18 cellular contexts compared by ENCODE assay signal in the genomic region with DNA sequence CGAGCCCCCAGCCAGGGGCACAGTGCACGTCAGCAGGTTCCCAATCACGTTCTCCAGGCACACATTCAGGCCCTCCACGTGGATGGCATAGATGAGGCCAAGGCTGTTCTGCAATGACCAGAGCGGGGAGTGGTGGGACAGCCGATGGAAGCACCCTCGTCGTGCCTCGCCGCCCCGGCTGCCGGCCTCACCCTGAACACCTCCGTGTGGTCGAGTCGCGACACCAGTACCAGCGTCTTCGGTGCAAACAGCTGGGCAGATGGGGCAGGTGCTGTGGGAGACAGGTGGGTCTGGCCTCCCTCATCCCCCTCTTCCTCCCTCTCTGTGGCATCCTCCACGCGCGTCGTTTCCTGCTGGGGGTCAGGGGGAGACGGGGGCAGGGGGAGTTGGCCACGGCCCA. TPM values are rescaled to one million over a fixed set of nuclear protein-coding genes. Genes with fewer than 3 reads are reported as not detected.
A peak's percentile ranks its signal among the peaks of the same experiment; 100 is the strongest.
DNase-seq lines count a peak whose midpoint lies in the region; ATAC-seq and TF ChIP-seq lines count a peak whose summit lies in the region.
"Had no signal": no experiment of that assay in that cellular context is flagged by ENCODE, and none has a peak within 500 bp of the region (broad histone marks: within the 10 kb centered on the region; RNA-seq: fewer than 3 reads in every experiment).

No MANE protein-coding gene starts in this region.

- H2BK120ac ChIP-seq in neuronal stem cell (ENCODE audit: low read depth, low read length), result no peak overlapping the region

- no peak overlapping the region for H2BK12ac ChIP-seq in neuronal stem cell (ENCODE audit: low read length)

- H2BK5ac ChIP-seq in neuronal stem cell (ENCODE audit: low read length), result no peak overlapping the region

- H3K4ac ChIP-seq in neuronal stem cell (ENCODE audit: low read length), result no peak overlapping the region

- H3K79me2 ChIP-seq in MM.1S (ENCODE audit: low read length), result peaks cover 51% of the 10 kb centered on the region

- peaks cover 4% of the 10 kb centered on the region for H3K36me3 Mint-ChIP-seq in activated naive CD8-positive, alpha-beta T cell
- H3K36me3 Mint-ChIP-seq in activated naive CD8-positive, alpha-beta T cell treated with anti-CD3 and anti-CD28 coated beads for 36 hours, result peaks cover 12% of the 10 kb centered on the region
- H3K36me3 Mint-ChIP-seq in CD4-positive, alpha-beta memory T cell, result peaks cover 17 to 46% of the 10 kb centered on the region in 2 donors

- no CpG with 5 or more reads among the region's 24 CpGs for WGBS in neuronal stem cell (ENCODE audit: extremely low coverage in 2 of 2, insufficient read length in 2 of 2, insufficient replicate concordance in 1 of 2), 2 donors

- H2AFZ ChIP-seq in neuronal stem cell (ENCODE audit: low read length) (no peak overlapping the region), MM.1S (ENCODE audit: low read length) (no peak overlapping the region)

- peak overlapping the region; percentile 15 for H3K27ac ChIP-seq in CD4-positive, alpha-beta memory T cell (ENCODE audit: low read depth, low read length)
- H3K27ac ChIP-seq in RWPE1, result peak overlapping the region; percentile 87; the same call in 1 of the 2 replicates
- no peak overlapping the region for H3K27ac ChIP-seq in neuronal stem cell (replicated peaks; ENCODE audit: low read length)
- no peak overlapping the region for H3K27ac ChIP-seq in MM.1S (ENCODE audit: low read length)
- H3K27ac ChIP-seq: SK-N-MC had no signal

- no peak for DNase-seq in activated naive CD8-positive, alpha-beta T cell treated with anti-CD3 and anti-CD28 coated beads for 36 hours
- no peak for DNase-seq in CD4-positive, alpha-beta memory T cell
- DNase-seq in RWPE1 (ENCODE audit: low spot score) (no peak), neuronal stem cell (ENCODE audit: low spot score) (no peak), MM.1S (no peak)
- DNase-seq: CD4-positive, CD25-positive, alpha-beta regulatory T cell; MV-4-11; NCI-H1417 treated with DMSO at 0.1 percent for 48 hours; NCI-H510A; NCI-H82 had no signal

- H3K4me1 Mint-ChIP-seq in activated naive CD8-positive, alpha-beta T cell (ENCODE audit: low read depth), result peaks cover 50% of the 10 kb centered on the region
- peaks cover 59% of the 10 kb centered on the region for H3K4me1 Mint-ChIP-seq in activated naive CD8-positive, alpha-beta T cell treated with anti-CD3 and anti-CD28 coated beads for 36 hours
- peaks cover 21 to 51% (median 34%) of the 10 kb centered on the region in 4 donors for H3K4me1 Mint-ChIP-seq in CD4-positive, alpha-beta memory T cell

- no peak overlapping the region for H4K8ac ChIP-seq in neuronal stem cell (ENCODE audit: low read depth, low read length)

- CTCF ChIA-PET in CD4-positive, alpha-beta memory T cell (lab: Charles Lee; ENCODE audit: partially characterized antibody), result interaction anchor here (1.4 to 1.8 kb wide), 2 partner anchors 30 to 58 kb away, joined by 3 to 8 read pairs; partner anchors contain the start of gene SCO2
- CTCF ChIA-PET in RWPE1 (lab: Yijun Ruan, JAX), result no interaction called here

- H4K91ac ChIP-seq in neuronal stem cell (ENCODE audit: low read depth, low read length, poor library complexity), result no peak overlapping the region

- H3K4me3 Mint-ChIP-seq in activated naive CD8-positive, alpha-beta T cell, result peak overlapping the region; percentile 44
- H3K4me3 Mint-ChIP-seq in activated naive CD8-positive, alpha-beta T cell treated with anti-CD3 and anti-CD28 coated beads for 36 hours, result no peak overlapping the region
- no peak overlapping the region for H3K4me3 Mint-ChIP-seq in CD4-positive, alpha-beta memory T cell

- H3K23ac ChIP-seq in neuronal stem cell (ENCODE audit: low read depth, low read length, poor library complexity), result peak overlapping the region; percentile 73

- H3K9ac ChIP-seq in neuronal stem cell (ENCODE audit: low read depth, low read length, poor library complexity), result no peak overlapping the region
- H3K9ac ChIP-seq in MM.1S (ENCODE audit: low read length), result no peak overlapping the region

- H3K27me3 ChIP-seq in CD4-positive, alpha-beta memory T cell (ENCODE audit: insufficient read depth, low read length), result no peaks in the 10 kb centered on the region
- H3K27me3 ChIP-seq in neuronal stem cell (ENCODE audit: control insufficient read depth in 3 of 3, insufficient read depth in 3 of 3, low read depth in 1 of 3, low read length in 3 of 3) (no peaks in the 10 kb centered on the region), MM.1S (replicated peaks; ENCODE audit: insufficient read depth, low read length) (no peaks in the 10 kb centered on the region)

- no peak overlapping the region for H3K14ac ChIP-seq in neuronal stem cell (ENCODE audit: low read length)

- no peaks in the 10 kb centered on the region for H3K9me3 Mint-ChIP-seq in activated naive CD8-positive, alpha-beta T cell (ENCODE audit: low read depth)
- H3K9me3 Mint-ChIP-seq in activated naive CD8-positive, alpha-beta T cell treated with anti-CD3 and anti-CD28 coated beads for 36 hours, result no peaks in the 10 kb centered on the region
- no peaks in the 10 kb centered on the region for H3K9me3 Mint-ChIP-seq in CD4-positive, alpha-beta memory T cell
- H3K9me3 Mint-ChIP-seq: CD4-positive, CD25-positive, alpha-beta regulatory T cell had no signal

- intact Hi-C loops in CD4-positive, alpha-beta memory T cell (cut with micrococcal nuclease), result no loop called here

- POLR2A ChIA-PET in CD4-positive, alpha-beta memory T cell (lab: Charles Lee; ENCODE audit: partially characterized antibody), result interaction anchor here (2.3 to 5.0 kb wide), 4 partner anchors 9 to 81 kb away, joined by 6 to 55 read pairs (median 38); partner anchors contain the start of genes ADM2 and SCO2
- POLR2A ChIA-PET in RWPE1 (lab: Yijun Ruan, JAX; ENCODE audit: low non-redundant PET), result no interaction called here

- H3K9me3 ChIP-seq in CD4-positive, alpha-beta memory T cell (ENCODE audit: control insufficient read depth in 1 of 2, low read length in 2 of 2), result no peaks in the 10 kb centered on the region
- H3K9me3 ChIP-seq in neuronal stem cell (replicated peaks in 1 of 2; ENCODE audit: control insufficient read depth in 2 of 2, insufficient read depth in 1 of 2, low read depth in 1 of 2, low read length in 2 of 2) (no peaks in the 10 kb centered on the region), MM.1S (replicated peaks; ENCODE audit: insufficient read depth, low read length) (no peaks in the 10 kb centered on the region)

- ATAC-seq in HG03139 (IDR thresholded peaks at IDR 0.05; ENCODE audit: unreplicated experiment) (no peak), HG03571 (IDR thresholded peaks at IDR 0.05; ENCODE audit: unreplicated experiment) (no peak)
- ATAC-seq: Panc1, Right ventricle myocardium inferior had no signal

- no peak overlapping the region for H2BK15ac ChIP-seq in neuronal stem cell (ENCODE audit: low read length)

- no peak overlapping the region for H3K27ac Mint-ChIP-seq in activated naive CD8-positive, alpha-beta T cell
- no peak overlapping the region for H3K27ac Mint-ChIP-seq in activated naive CD8-positive, alpha-beta T cell treated with anti-CD3 and anti-CD28 coated beads for 36 hours
- peak overlapping the region in 4 of 7 donors; percentile 6 to 94 (median 75) for H3K27ac Mint-ChIP-seq in CD4-positive, alpha-beta memory T cell

- no peaks in the 10 kb centered on the region for H3K9me2 ChIP-seq in MM.1S (replicated peaks; ENCODE audit: insufficient read depth, low read length)

- H3F3A ChIP-seq in MM.1S (ENCODE audit: insufficient read depth, low read length), result peaks cover 23% of the 10 kb centered on the region

- peaks cover 52% of the 10 kb centered on the region for H3K36me3 ChIP-seq in CD4-positive, alpha-beta memory T cell (ENCODE audit: insufficient read depth, low read length)
- peaks cover 45 to 71% of the 10 kb centered on the region in 2 donors for H3K36me3 ChIP-seq in neuronal stem cell (replicated peaks in 1 of 2; ENCODE audit: control insufficient read depth in 2 of 2, insufficient read depth in 2 of 2, low read length in 2 of 2)
- no peaks in the 10 kb centered on the region; the same call in 1 of the 2 replicates for H3K36me3 ChIP-seq in MM.1S (replicated peaks; ENCODE audit: insufficient read depth, low read length)

- no peak overlapping the region for H3K4me3 ChIP-seq in CD4-positive, alpha-beta memory T cell (ENCODE audit: low read length in 2 of 2)
- H3K4me3 ChIP-seq in neuronal stem cell (ENCODE audit: low read length in 2 of 2) (no peak overlapping the region), MM.1S (ENCODE audit: low read length) (no peak overlapping the region)
- H3K4me3 ChIP-seq: SK-N-MC had no signal

- H3K4me1 ChIP-seq in CD4-positive, alpha-beta memory T cell (ENCODE audit: insufficient read depth, low read length), result peaks cover 42% of the 10 kb centered on the region
- H3K4me1 ChIP-seq in neuronal stem cell (ENCODE audit: control insufficient read depth in 2 of 2, insufficient read depth in 1 of 2, low read depth in 1 of 2, low read length in 2 of 2) (peaks cover 0 to 3% of the 10 kb centered on the region in 2 donors), MM.1S (ENCODE audit: low read length) (peaks cover 34% of the 10 kb centered on the region)

- H3K79me1 ChIP-seq in neuronal stem cell (ENCODE audit: low read depth, low read length), result peaks cover 43% of the 10 kb centered on the region

- no peak overlapping the region for H3K18ac ChIP-seq in neuronal stem cell (ENCODE audit: low read length)

- H4K20me1 ChIP-seq in MM.1S (ENCODE audit: insufficient read depth, low read length), result no peaks in the 10 kb centered on the region

- no peak overlapping the region for H2AK5ac ChIP-seq in neuronal stem cell (ENCODE audit: low read depth, low read length)

- H3K27me3 Mint-ChIP-seq in activated naive CD8-positive, alpha-beta T cell, result no peaks in the 10 kb centered on the region
- H3K27me3 Mint-ChIP-seq in activated naive CD8-positive, alpha-beta T cell treated with anti-CD3 and anti-CD28 coated beads for 36 hours, result no peaks in the 10 kb centered on the region
- no peaks in the 10 kb centered on the region for H3K27me3 Mint-ChIP-seq in CD4-positive, alpha-beta memory T cell
- H3K27me3 Mint-ChIP-seq: CD4-positive, CD25-positive, alpha-beta regulatory T cell had no signal

- TF ChIP-seq CTCF in RWPE1 (conservative IDR thresholded peaks at IDR 0.05; ENCODE audit: low read depth), result no peak
- TF ChIP-seq CTCF in MM.1S (IDR thresholded peaks at IDR 0.05; ENCODE audit: low read length), result no peak

- H3K4me2 ChIP-seq in neuronal stem cell (ENCODE audit: insufficient read depth, low read length, poor library complexity, severe bottlenecking) (peak overlapping the region; percentile 18), MM.1S (ENCODE audit: low read depth, low read length) (no peak overlapping the region)

RNA-seq across cellular contexts. Expression of gene SBF1, which starts 7.5 kb away (rescaled TPM):
- 100 to 1,000 TPM; 101 to 102 TPM for total RNA-seq in activated naive CD8-positive, alpha-beta T cell treated with anti-CD3 and anti-CD28 coated beads for 36 hours
- total RNA-seq in CD4-positive, alpha-beta memory T cell, result 100 to 1,000 TPM; 217 to 221 TPM
- polyA plus RNA-seq in CD4-positive, alpha-beta memory T cell, result 10 to 100 TPM; 13.2 to 42.9 TPM
- 39.3 TPM for polyA plus RNA-seq in neuronal stem cell (2013, experiment 1 of 2)
- polyA plus RNA-seq in neuronal stem cell (2013, experiment 2 of 2), result 38.7 TPM

RNA-seq across cellular contexts. Expression of gene ADM2, which starts 14.0 kb away (rescaled TPM):
- 1 to 10 TPM; 6.7 to 7.5 TPM for total RNA-seq in activated naive CD8-positive, alpha-beta T cell treated with anti-CD3 and anti-CD28 coated beads for 36 hours
- total RNA-seq in CD4-positive, alpha-beta memory T cell, result 1 to 10 TPM; 4.4 to 4.5 TPM
- polyA plus RNA-seq in CD4-positive, alpha-beta memory T cell, result under 1 TPM; 0.07 to 0.48 TPM
- polyA plus RNA-seq in neuronal stem cell (2013, experiment 1 of 2), result 2.4 TPM
- 2.2 TPM for polyA plus RNA-seq in neuronal stem cell (2013, experiment 2 of 2)
- total RNA-seq: Right ventricle myocardium inferior had no signal

RNA-seq across cellular contexts. Expression of gene MIOX, which starts 19.3 kb away (rescaled TPM):
- total RNA-seq in activated naive CD8-positive, alpha-beta T cell treated with anti-CD3 and anti-CD28 coated beads for 36 hours, result under 1 TPM in 1 of 2 experiments, not detected in 1; 0.29 TPM
- not detected for total RNA-seq in CD4-positive, alpha-beta memory T cell
- not detected for polyA plus RNA-seq in CD4-positive, alpha-beta memory T cell
- polyA plus RNA-seq in neuronal stem cell (2013, experiment 1 of 2), result 0.33 TPM
- polyA plus RNA-seq in neuronal stem cell (2013, experiment 2 of 2), result 0.26 TPM
- total RNA-seq: CD4-positive, CD25-positive, alpha-beta regulatory T cell; H4; HT1080; Right ventricle myocardium inferior had no signal
- polyA plus RNA-seq: CD4-positive, CD25-positive, alpha-beta regulatory T cell had no signal

RNA-seq across cellular contexts. Expression of gene LMF2, which starts 40.2 kb away (rescaled TPM):
- total RNA-seq in activated naive CD8-positive, alpha-beta T cell treated with anti-CD3 and anti-CD28 coated beads for 36 hours, result 10 to 100 TPM; 59.3 to 62.6 TPM
- 100 to 1,000 TPM; 152 to 155 TPM for total RNA-seq in CD4-positive, alpha-beta memory T cell
- 10 to 100 TPM; 21.7 to 33.8 TPM for polyA plus RNA-seq in CD4-positive, alpha-beta memory T cell
- 29.8 TPM for polyA plus RNA-seq in neuronal stem cell (2013, experiment 1 of 2)
- 30.2 TPM for polyA plus RNA-seq in neuronal stem cell (2013, experiment 2 of 2)

RNA-seq across cellular contexts. Expression of gene NCAPH2, which starts 40.7 kb away (rescaled TPM):
- 100 to 1,000 TPM; 143 to 152 TPM for total RNA-seq in activated naive CD8-positive, alpha-beta T cell treated with anti-CD3 and anti-CD28 coated beads for 36 hours
- total RNA-seq in CD4-positive, alpha-beta memory T cell, result 10 to 100 TPM; 81.1 to 81.8 TPM
- polyA plus RNA-seq in CD4-positive, alpha-beta memory T cell, result 10 to 100 TPM; 36.4 to 36.9 TPM
- 29.6 TPM for polyA plus RNA-seq in neuronal stem cell (2013, experiment 1 of 2)
- polyA plus RNA-seq in neuronal stem cell (2013, experiment 2 of 2), result 27.7 TPM

Comparison
In these comparisons a context has a peak if more than half of its experiments do, and no peak if none do; other contexts are left out.
1. H3K27ac Mint-ChIP-seq: peak in CD4-positive, alpha-beta memory T cell (4 of 7); none in activated naive CD8-positive, alpha-beta T cell (single experiment) and activated naive CD8-positive, alpha-beta T cell treated with anti-CD3 and anti-CD28 coated beads for 36 hours (single experiment).
2. H3K27ac ChIP-seq: peak in CD4-positive, alpha-beta memory T cell (single experiment) and RWPE1 (single experiment); none in neuronal stem cell (single experiment) and MM.1S (single experiment).